Comparison of ENCODE assay signal across 13 cellular contexts in genomic region chr4:14184265-14184664, GRCh38.
DNase-seq lines count a peak whose midpoint lies in the region; TF ChIP-seq lines count a peak whose summit lies in the region.
"Had no signal": no experiment of that assay in that cellular context is flagged by ENCODE, and none has a peak within 500 bp of the region (broad histone marks: within the 10 kb centered on the region; RNA-seq: fewer than 3 reads in every experiment).

No MANE protein-coding gene starts in this region.

- H3K36me3 Mint-ChIP-seq in activated CD4-positive, alpha-beta T cell treated with anti-CD3 and anti-CD28 coated beads, Interleukin-2, amount 10 ng/mL, durations not matched to agents 24 days and 14 days (ENCODE audit: low read depth), result no peaks in the 10 kb centered on the region
- H3K36me3 Mint-ChIP-seq: brain; naive thymus-derived CD8-positive, alpha-beta T cell had no signal

- intact Hi-C loops in activated CD4-positive, alpha-beta T cell treated with anti-CD3 and anti-CD28 coated beads, Interleukin-2, amount 10 ng/mL, durations not matched to agents 24 days and 14 days (cut with micrococcal nuclease), result no loop called here
- intact Hi-C loops in lower leg skin (cut with DNase I; ENCODE audit: low total_unique reads), result no loop called here

- TF ChIP-seq CTCF in fibroblast of the aortic adventitia (IDR thresholded peaks at IDR 0.05; ENCODE audit: insufficient read depth, low read length) (no peak), lower leg skin (IDR thresholded peaks at IDR 0.05) (no peak)

- no peak overlapping the region for H3K4me3 ChIP-seq in fibroblast of the aortic adventitia (ENCODE audit: low read depth, low read length)
- no peak overlapping the region for H3K4me3 ChIP-seq in lower leg skin (ENCODE audit: low read depth, poor library complexity, severe bottlenecking)
- H3K4me3 ChIP-seq: spleen had no signal

- peaks cover under 1% of the 10 kb centered on the region for H3K4me1 Mint-ChIP-seq in activated CD4-positive, alpha-beta T cell treated with anti-CD3 and anti-CD28 coated beads, Interleukin-2, amount 10 ng/mL, durations not matched to agents 24 days and 14 days

- no peak overlapping the region for H3K27ac Mint-ChIP-seq in activated CD4-positive, alpha-beta T cell treated with anti-CD3 and anti-CD28 coated beads, Interleukin-2, amount 10 ng/mL, durations not matched to agents 24 days and 14 days
- H3K27ac Mint-ChIP-seq: activated T-helper 2 cell treated with anti-CD3 and anti-CD28 coated beads, Interferon-gamma antibody, Interleukin-2, Interleukin-4, amounts not matched to agents 10 μg/mL and 5 μg/mL and 100 μg/mL, durations not matched to agents 14 hours and 24 hours and 36 hours had no signal

- 2 to 7% methylated on average over 3 of the region's 3 CpGs for WGBS in lower leg skin, 2 donors

- TF ChIP-seq POLR2A in lower leg skin (IDR thresholded peaks at IDR 0.05), result no peak

- peaks cover 4% of the 10 kb centered on the region for H3K9me3 Mint-ChIP-seq in activated CD4-positive, alpha-beta T cell treated with anti-CD3 and anti-CD28 coated beads, Interleukin-2, amount 10 ng/mL, durations not matched to agents 24 days and 14 days
- H3K9me3 Mint-ChIP-seq: activated T-helper 2 cell treated with anti-CD3 and anti-CD28 coated beads, Interferon-gamma antibody, Interleukin-2, Interleukin-4, amounts not matched to agents 10 μg/mL and 5 μg/mL and 100 μg/mL, durations not matched to agents 14 hours and 24 hours and 36 hours; brain had no signal

- H3K4me3 Mint-ChIP-seq in activated CD4-positive, alpha-beta T cell treated with anti-CD3 and anti-CD28 coated beads, Interleukin-2, amount 10 ng/mL, durations not matched to agents 24 days and 14 days, result no peak overlapping the region
- H3K4me3 Mint-ChIP-seq: naive thymus-derived CD8-positive, alpha-beta T cell had no signal

- DNase-seq in DMS53 (lab: John Stamatoyannopoulos, UW) (peak; percentile 11), DMS53 treated with DMSO at 0.1 percent for 48 hours (lab: John Stamatoyannopoulos, UW; ENCODE audit: unreplicated experiment) (no peak), RPMI7951 (ENCODE audit: low read depth) (peak; percentile 90), fibroblast of the aortic adventitia (ENCODE audit: low read depth) (peak; percentile 73), pons (ENCODE audit: low spot score) (peak; percentile 31), lower leg skin (ENCODE audit: low spot score in 2 of 2) (no peak), NCI-H2171 (lab: John Stamatoyannopoulos, UW) (no peak)
- DNase-seq in activated CD4-positive, alpha-beta T cell treated with anti-CD3 and anti-CD28 coated beads, Interleukin-2, amount 10 ng/mL, durations not matched to agents 24 days and 14 days, result no peak
- DNase-seq: naive thymus-derived CD8-positive, alpha-beta T cell; NK-92 treated with Interleukin-12 subunit alpha and Interleukin-12 subunit beta, amount 100 ng/mL, for 24 hours; spleen had no signal

- H3K27me3 Mint-ChIP-seq in activated CD4-positive, alpha-beta T cell treated with anti-CD3 and anti-CD28 coated beads, Interleukin-2, amount 10 ng/mL, durations not matched to agents 24 days and 14 days, result no peaks in the 10 kb centered on the region
- H3K27me3 Mint-ChIP-seq: naive thymus-derived CD8-positive, alpha-beta T cell had no signal

Comparison
In these comparisons a context has a peak if more than half of its experiments do, and no peak if none do; other contexts are left out.
1. DNase-seq: peak in DMS53 (single experiment), RPMI7951 (single experiment), fibroblast of the aortic adventitia (single experiment) and pons (single experiment); none in DMS53 treated with DMSO at 0.1 percent for 48 hours (single experiment), activated CD4-positive, alpha-beta T cell treated with anti-CD3 and anti-CD28 coated beads, Interleukin-2, amount 10 ng/mL, durations not matched to agents 24 days and 14 days (single experiment), lower leg skin (0 of 2) and NCI-H2171 (single experiment).